1 cellular context compared by ENCODE assay signal in genomic region chr1:174953170-174953569, GRCh38.
TF ChIP-seq lines count a peak whose summit lies in the region.

No MANE protein-coding gene starts in this region.

TF ChIP-seq in K562, 482 proteins besides CTCF, POLR2A, EP300 and RAD21:
- TF ChIP-seq, protein P1, sequence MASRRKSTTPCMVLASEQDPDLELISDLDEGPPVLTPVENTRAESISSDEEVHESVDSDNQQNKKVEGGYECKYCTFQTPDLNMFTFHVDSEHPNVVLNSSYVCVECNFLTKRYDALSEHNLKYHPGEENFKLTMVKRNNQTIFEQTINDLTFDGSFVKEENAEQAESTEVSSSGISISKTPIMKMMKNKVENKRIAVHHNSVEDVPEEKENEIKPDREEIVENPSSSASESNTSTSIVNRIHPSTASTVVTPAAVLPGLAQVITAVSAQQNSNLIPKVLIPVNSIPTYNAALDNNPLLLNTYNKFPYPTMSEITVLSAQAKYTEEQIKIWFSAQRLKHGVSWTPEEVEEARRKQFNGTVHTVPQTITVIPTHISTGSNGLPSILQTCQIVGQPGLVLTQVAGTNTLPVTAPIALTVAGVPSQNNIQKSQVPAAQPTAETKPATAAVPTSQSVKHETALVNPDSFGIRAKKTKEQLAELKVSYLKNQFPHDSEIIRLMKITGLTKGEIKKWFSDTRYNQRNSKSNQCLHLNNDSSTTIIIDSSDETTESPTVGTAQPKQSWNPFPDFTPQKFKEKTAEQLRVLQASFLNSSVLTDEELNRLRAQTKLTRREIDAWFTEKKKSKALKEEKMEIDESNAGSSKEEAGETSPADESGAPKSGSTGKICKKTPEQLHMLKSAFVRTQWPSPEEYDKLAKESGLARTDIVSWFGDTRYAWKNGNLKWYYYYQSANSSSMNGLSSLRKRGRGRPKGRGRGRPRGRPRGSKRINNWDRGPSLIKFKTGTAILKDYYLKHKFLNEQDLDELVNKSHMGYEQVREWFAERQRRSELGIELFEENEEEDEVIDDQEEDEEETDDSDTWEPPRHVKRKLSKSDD (conservative IDR thresholded peaks at IDR 0.05; ENCODE audit: low read length): no peak
- no peak for TF ChIP-seq TBP (optimal IDR thresholded peaks at IDR 0.05; ENCODE audit: low read depth, low read length)
- TF ChIP-seq, protein P2, sequence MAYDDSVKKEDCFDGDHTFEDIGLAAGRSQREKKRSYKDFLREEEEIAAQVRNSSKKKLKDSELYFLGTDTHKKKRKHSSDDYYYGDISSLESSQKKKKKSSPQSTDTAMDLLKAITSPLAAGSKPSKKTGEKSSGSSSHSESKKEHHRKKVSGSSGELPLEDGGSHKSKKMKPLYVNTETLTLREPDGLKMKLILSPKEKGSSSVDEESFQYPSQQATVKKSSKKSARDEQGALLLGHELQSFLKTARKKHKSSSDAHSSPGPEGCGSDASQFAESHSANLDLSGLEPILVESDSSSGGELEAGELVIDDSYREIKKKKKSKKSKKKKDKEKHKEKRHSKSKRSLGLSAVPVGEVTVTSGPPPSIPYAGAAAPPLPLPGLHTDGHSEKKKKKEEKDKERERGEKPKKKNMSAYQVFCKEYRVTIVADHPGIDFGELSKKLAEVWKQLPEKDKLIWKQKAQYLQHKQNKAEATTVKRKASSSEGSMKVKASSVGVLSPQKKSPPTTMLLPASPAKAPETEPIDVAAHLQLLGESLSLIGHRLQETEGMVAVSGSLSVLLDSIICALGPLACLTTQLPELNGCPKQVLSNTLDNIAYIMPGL (CRISPR knock-in tag; IDR thresholded peaks at IDR 0.05): no peak
- TF ChIP-seq OTX1 (CRISPR knock-in tag; IDR thresholded peaks at IDR 0.05): no peak
- TF ChIP-seq ZNF586 (CRISPR knock-in tag; conservative IDR thresholded peaks at IDR 0.05): no peak
- TF ChIP-seq, protein P3, sequence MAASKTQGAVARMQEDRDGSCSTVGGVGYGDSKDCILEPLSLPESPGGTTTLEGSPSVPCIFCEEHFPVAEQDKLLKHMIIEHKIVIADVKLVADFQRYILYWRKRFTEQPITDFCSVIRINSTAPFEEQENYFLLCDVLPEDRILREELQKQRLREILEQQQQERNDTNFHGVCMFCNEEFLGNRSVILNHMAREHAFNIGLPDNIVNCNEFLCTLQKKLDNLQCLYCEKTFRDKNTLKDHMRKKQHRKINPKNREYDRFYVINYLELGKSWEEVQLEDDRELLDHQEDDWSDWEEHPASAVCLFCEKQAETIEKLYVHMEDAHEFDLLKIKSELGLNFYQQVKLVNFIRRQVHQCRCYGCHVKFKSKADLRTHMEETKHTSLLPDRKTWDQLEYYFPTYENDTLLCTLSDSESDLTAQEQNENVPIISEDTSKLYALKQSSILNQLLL (CRISPR knock-in tag; IDR thresholded peaks at IDR 0.05; ENCODE audit: borderline replicate concordance): 0 out of 2 replicates have a peak, but pooled peaks have one; percentile 36
- TF ChIP-seq ETS2 (tag; IDR thresholded peaks at IDR 0.05; ENCODE audit: borderline replicate concordance, poor library complexity, severe bottlenecking): no peak
